8 cellular contexts compared by ENCODE assay signal in the genomic region with DNA sequence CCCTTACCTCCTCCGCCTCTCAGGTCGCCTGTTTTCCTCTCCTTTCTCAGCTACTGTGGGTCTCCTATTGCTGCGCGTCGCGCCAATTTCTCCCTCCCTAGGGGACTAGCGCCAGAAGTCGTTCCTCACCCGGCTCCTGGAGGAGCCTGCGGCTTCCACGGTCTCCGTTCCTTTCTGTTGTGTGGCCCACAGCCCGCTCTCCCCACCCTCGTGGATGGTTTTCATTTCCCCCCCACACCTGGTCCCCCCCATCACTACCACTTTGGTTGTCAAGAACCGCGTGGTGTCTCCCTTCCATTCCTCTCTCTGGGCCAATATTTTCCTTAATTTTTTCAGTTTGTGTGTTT. TPM values are rescaled to one million over a fixed set of nuclear protein-coding genes. Genes with fewer than 3 reads are reported as not detected.
DNase-seq lines count a peak whose midpoint lies in the region; ATAC-seq and TF ChIP-seq lines count a peak whose summit lies in the region.

No MANE protein-coding gene starts in this region.

- no peaks in the 10 kb centered on the region for H3K9me3 ChIP-seq in WERI-Rb-1 (ENCODE audit: severe bottlenecking)
- H3K9me3 ChIP-seq in neutrophil, result no peaks in the 10 kb centered on the region

- H3K36me3 ChIP-seq in WERI-Rb-1, result peaks cover 26% of the 10 kb centered on the region
- H3K36me3 ChIP-seq in neutrophil, result no peaks in the 10 kb centered on the region

- peak; percentile 30 for ATAC-seq in GM18909 (IDR thresholded peaks at IDR 0.05; ENCODE audit: poor library complexity, unreplicated experiment)
- ATAC-seq in HG03097 (IDR thresholded peaks at IDR 0.05; ENCODE audit: low FRiP score, unreplicated experiment), result peak; percentile 12

- TF ChIP-seq CTCF in C4-2B (conservative IDR thresholded peaks at IDR 0.05) (no peak), WERI-Rb-1 (IDR thresholded peaks at IDR 0.05; ENCODE audit: low read depth, low read length) (no peak), fibroblast of the aortic adventitia (IDR thresholded peaks at IDR 0.05; ENCODE audit: insufficient read depth, low read length) (no peak), neutrophil (IDR thresholded peaks at IDR 0.05) (no peak)

- H3K4me3 ChIP-seq in WERI-Rb-1 (ENCODE audit: low read depth, low read length), result peak overlapping the region; percentile 86
- H3K4me3 ChIP-seq in fibroblast of the aortic adventitia (ENCODE audit: low read depth, low read length), result peak overlapping the region; percentile 97
- H3K4me3 ChIP-seq in neutrophil (ENCODE audit: low read depth in 1 of 2, low read length in 1 of 2), result peak overlapping the region; percentile 97 to 99

- DNase-seq in WERI-Rb-1 (no peak), fibroblast of the aortic adventitia (ENCODE audit: low read depth) (no peak), SW 1271 (lab: John Stamatoyannopoulos, UW) (no peak), NCI-H2029 treated with DMSO at 0.1 percent for 48 hours (lab: John Stamatoyannopoulos, UW) (no peak)

- H3K27ac ChIP-seq in C4-2B (peak overlapping the region; percentile 84), WERI-Rb-1 (peak overlapping the region; percentile 89), neutrophil (peak overlapping the region; percentile 92)

- H3K27me3 ChIP-seq in WERI-Rb-1 (ENCODE audit: insufficient read depth, low read depth, severe bottlenecking), result no peaks in the 10 kb centered on the region
- no peaks in the 10 kb centered on the region for H3K27me3 ChIP-seq in neutrophil

- peaks cover 37 to 43% of the 10 kb centered on the region in 2 experiments for H3K4me1 ChIP-seq in neutrophil (ENCODE audit: control insufficient read depth in 1 of 2, insufficient read depth in 1 of 2, low read depth in 1 of 2, low read length in 1 of 2)

RNA-seq across cellular contexts. Expression of a gene that starts 0.5 kb away (rescaled TPM):
- total RNA-seq in fibroblast of the aortic adventitia (ENCODE audit: low replicate concordance), result 13.1 and 25.2 TPM in 2 replicates

RNA-seq across cellular contexts. Expression of a gene that starts 0.7 kb away (rescaled TPM):
- 22.2 and 23.8 TPM in 2 replicates for total RNA-seq in fibroblast of the aortic adventitia (ENCODE audit: low replicate concordance)

RNA-seq across cellular contexts. Expression of a gene that starts 59.7 kb away (rescaled TPM):
- 45.5 and 53.1 TPM in 2 replicates for total RNA-seq in fibroblast of the aortic adventitia (ENCODE audit: low replicate concordance)
